1 cellular context compared by ENCODE assay signal in the genomic region with DNA sequence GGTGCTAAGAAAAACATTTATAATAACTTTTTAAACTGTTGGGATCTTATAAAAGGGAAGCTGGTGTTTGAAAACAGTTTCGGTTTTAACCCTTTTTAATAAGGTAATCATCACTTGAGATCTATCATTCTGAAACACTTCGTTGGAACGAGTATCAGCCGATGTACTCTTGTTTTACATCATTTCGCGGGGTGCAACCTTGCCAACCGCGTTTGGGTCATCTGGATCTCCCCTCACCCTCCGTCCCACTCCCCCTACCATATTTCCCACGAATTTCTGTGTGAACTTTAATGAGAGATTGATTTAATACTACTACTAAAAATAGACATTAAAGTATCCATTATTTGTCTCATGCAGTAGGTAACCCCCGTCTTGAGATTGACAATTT.
TF ChIP-seq lines count a peak whose summit lies in the region.

No MANE protein-coding gene starts in this region.

TF ChIP-seq in HEK293, 187 proteins besides CTCF, POLR2A, EP300 and RAD21 (continued from another document):
- TF ChIP-seq ZBTB20 (tag by site-specific recombination; IDR thresholded peaks at IDR 0.05) (peak; percentile 49; the same call in 1 of the 2 replicates), ZNF521 (tag by site-specific recombination; IDR thresholded peaks at IDR 0.05) (no peak), ZFP37 (tag by site-specific recombination; IDR thresholded peaks at IDR 0.05) (no peak), ZNF335 (tag by site-specific recombination; conservative IDR thresholded peaks at IDR 0.05) (0 out of 2 replicates have a peak, but pooled peaks have one; percentile 5), ZNF2 (tag by site-specific recombination; IDR thresholded peaks at IDR 0.05) (no peak)
- TF ChIP-seq, protein P1, sequence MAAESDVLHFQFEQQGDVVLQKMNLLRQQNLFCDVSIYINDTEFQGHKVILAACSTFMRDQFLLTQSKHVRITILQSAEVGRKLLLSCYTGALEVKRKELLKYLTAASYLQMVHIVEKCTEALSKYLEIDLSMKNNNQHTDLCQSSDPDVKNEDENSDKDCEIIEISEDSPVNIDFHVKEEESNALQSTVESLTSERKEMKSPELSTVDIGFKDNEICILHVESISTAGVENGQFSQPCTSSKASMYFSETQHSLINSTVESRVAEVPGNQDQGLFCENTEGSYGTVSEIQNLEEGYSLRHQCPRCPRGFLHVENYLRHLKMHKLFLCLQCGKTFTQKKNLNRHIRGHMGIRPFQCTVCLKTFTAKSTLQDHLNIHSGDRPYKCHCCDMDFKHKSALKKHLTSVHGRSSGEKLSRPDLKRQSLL (tag by site-specific recombination; IDR thresholded peaks at IDR 0.05), result no peak
- TF ChIP-seq, protein P2, sequence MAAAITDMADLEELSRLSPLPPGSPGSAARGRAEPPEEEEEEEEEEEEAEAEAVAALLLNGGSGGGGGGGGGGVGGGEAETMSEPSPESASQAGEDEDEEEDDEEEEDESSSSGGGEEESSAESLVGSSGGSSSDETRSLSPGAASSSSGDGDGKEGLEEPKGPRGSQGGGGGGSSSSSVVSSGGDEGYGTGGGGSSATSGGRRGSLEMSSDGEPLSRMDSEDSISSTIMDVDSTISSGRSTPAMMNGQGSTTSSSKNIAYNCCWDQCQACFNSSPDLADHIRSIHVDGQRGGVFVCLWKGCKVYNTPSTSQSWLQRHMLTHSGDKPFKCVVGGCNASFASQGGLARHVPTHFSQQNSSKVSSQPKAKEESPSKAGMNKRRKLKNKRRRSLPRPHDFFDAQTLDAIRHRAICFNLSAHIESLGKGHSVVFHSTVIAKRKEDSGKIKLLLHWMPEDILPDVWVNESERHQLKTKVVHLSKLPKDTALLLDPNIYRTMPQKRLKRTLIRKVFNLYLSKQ (tag by site-specific recombination; IDR thresholded peaks at IDR 0.05; ENCODE audit: borderline replicate concordance), result no peak
- TF ChIP-seq, protein P3, sequence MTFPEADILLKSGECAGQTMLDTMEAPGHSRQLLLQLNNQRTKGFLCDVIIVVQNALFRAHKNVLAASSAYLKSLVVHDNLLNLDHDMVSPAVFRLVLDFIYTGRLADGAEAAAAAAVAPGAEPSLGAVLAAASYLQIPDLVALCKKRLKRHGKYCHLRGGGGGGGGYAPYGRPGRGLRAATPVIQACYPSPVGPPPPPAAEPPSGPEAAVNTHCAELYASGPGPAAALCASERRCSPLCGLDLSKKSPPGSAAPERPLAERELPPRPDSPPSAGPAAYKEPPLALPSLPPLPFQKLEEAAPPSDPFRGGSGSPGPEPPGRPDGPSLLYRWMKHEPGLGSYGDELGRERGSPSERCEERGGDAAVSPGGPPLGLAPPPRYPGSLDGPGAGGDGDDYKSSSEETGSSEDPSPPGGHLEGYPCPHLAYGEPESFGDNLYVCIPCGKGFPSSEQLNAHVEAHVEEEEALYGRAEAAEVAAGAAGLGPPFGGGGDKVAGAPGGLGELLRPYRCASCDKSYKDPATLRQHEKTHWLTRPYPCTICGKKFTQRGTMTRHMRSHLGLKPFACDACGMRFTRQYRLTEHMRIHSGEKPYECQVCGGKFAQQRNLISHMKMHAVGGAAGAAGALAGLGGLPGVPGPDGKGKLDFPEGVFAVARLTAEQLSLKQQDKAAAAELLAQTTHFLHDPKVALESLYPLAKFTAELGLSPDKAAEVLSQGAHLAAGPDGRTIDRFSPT (tag by site-specific recombination; IDR thresholded peaks at IDR 0.05), result no peak
TF ChIP-seq in HEK293: peak in this region for 3.
